ENCODE assay signal across 18 cellular contexts in the genomic region with DNA sequence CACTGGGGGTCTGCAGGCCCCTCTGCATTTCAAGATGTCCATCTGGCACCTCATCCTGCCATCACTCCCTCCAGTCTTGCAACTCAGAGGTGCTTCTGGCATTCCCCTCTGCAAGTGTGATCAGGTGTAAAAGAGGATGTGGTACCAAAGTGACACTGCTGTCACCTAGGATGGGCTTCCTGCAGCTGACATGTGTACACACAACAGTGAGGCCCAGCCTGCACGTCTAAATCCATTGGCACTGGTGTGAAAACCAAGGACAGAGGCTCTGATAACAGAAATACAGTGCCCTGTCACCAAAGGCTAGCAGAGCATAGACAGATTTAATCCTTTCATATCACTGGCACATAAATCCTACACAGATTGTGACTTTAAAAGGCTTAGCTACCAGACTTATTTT.
DNase-seq lines count a peak whose midpoint lies in the region; ATAC-seq lines count a peak whose summit lies in the region.
"Had no signal": no experiment of that assay in that cellular context is flagged by ENCODE, and none has a peak within 500 bp of the region (broad histone marks: within the 10 kb centered on the region; RNA-seq: fewer than 3 reads in every experiment).

No MANE protein-coding gene starts in this region.

- DNase-seq in D341Med (ENCODE audit: low spot score) (peak; percentile 27), cerebellar cortex (ENCODE audit: low spot score) (peak; percentile 29), NCI-H1092 treated with DMSO at 0.1 percent for 48 hours (lab: John Stamatoyannopoulos, UW) (no peak), trophoblast cell (no peak)
- DNase-seq: activated CD4-positive, CD25-positive, alpha-beta regulatory T cell treated with anti-CD3 and anti-CD28 coated beads, Interleukin-2, amount 50 U/mL, for 72 hours; activated naive CD4-positive, alpha-beta T cell treated with anti-CD3 and anti-CD28 coated beads, Interleukin-2, amount 50 U/mL, for 16 hours; EL; endodermal cell; hippocampal formation; NCI-H774; psoas muscle; stimulated activated CD4-positive, alpha-beta T cell treated with anti-CD3 and anti-CD28 coated beads, Interleukin-12 subunit alpha, Interleukin-12 subunit beta, amount 100 ng/mL, for 4 hours; stimulated activated naive CD8-positive, alpha-beta T cell treated with anti-CD3 and anti-CD28 coated beads, Interleukin-15, amount 100 ng/mL, for 72 hours had no signal

- H3K27ac ChIP-seq in trophoblast cell (ENCODE audit: low read depth, low read length): no peak overlapping the region
- H3K27ac ChIP-seq: psoas muscle, vagina had no signal

- no peak overlapping the region for H2BK5ac ChIP-seq in trophoblast cell (ENCODE audit: low read depth, low read length, poor library complexity)

- no peak overlapping the region for H3K14ac ChIP-seq in trophoblast cell (ENCODE audit: low read length)

- no peak overlapping the region for H2AK5ac ChIP-seq in trophoblast cell (ENCODE audit: low read length)

- no peak overlapping the region for H3K9ac ChIP-seq in trophoblast cell (ENCODE audit: low read length)

- no peak overlapping the region for H4K91ac ChIP-seq in trophoblast cell (ENCODE audit: low read depth, low read length)

- ATAC-seq in GM18858 (IDR thresholded peaks at IDR 0.05; ENCODE audit: unreplicated experiment) (peak; percentile 72), HG02885 (IDR thresholded peaks at IDR 0.05; ENCODE audit: poor library complexity, unreplicated experiment) (peak; percentile 62), HG02642 (IDR thresholded peaks at IDR 0.05; ENCODE audit: poor library complexity, unreplicated experiment) (no peak), HG03135 (IDR thresholded peaks at IDR 0.05; ENCODE audit: unreplicated experiment) (no peak)
- ATAC-seq: psoas muscle; stimulated activated naive CD8-positive, alpha-beta T cell treated with anti-CD3 and anti-CD28 coated beads, Interleukin-15, amount 100 ng/mL, for 72 hours had no signal

- no peak overlapping the region for H4K12ac ChIP-seq in trophoblast cell (ENCODE audit: low read depth, low read length)

- no peaks in the 10 kb centered on the region for H3K36me3 ChIP-seq in trophoblast cell (ENCODE audit: control insufficient read depth in 1 of 2, insufficient read depth in 2 of 2, low read length in 2 of 2)
- H3K36me3 ChIP-seq: vagina had no signal

- no peak overlapping the region for H3K23ac ChIP-seq in trophoblast cell (ENCODE audit: low read length)

- no peaks in the 10 kb centered on the region for H3K79me1 ChIP-seq in trophoblast cell (ENCODE audit: low read length)

- H3K4ac ChIP-seq in trophoblast cell (ENCODE audit: low read depth, low read length): no peak overlapping the region

- no peak overlapping the region for H3K4me3 ChIP-seq in trophoblast cell (ENCODE audit: low read depth, low read length)
- H3K4me3 ChIP-seq: psoas muscle, vagina had no signal

- no peak overlapping the region for H3K18ac ChIP-seq in trophoblast cell (ENCODE audit: low read length)

- no peak overlapping the region for H2AFZ ChIP-seq in trophoblast cell (ENCODE audit: insufficient read depth, low read length, poor library complexity)

- H4K8ac ChIP-seq in trophoblast cell (ENCODE audit: low read depth, low read length): no peak overlapping the region

- H3K79me2 ChIP-seq in trophoblast cell (ENCODE audit: control insufficient read depth, insufficient read depth, low read length, poor library complexity): no peaks in the 10 kb centered on the region

- no peaks in the 10 kb centered on the region for H3K4me1 ChIP-seq in trophoblast cell (ENCODE audit: control insufficient read depth in 1 of 2, insufficient read depth in 2 of 2, low read length in 2 of 2)
- H3K4me1 ChIP-seq: psoas muscle, vagina had no signal

- no peak overlapping the region for H3K4me2 ChIP-seq in trophoblast cell (ENCODE audit: low read length)

- no peaks in the 10 kb centered on the region for H3K27me3 ChIP-seq in trophoblast cell (ENCODE audit: insufficient read depth, low read length)
- H3K27me3 ChIP-seq: vagina had no signal

- no peak overlapping the region for H2BK120ac ChIP-seq in trophoblast cell (ENCODE audit: insufficient read depth, low read length, poor library complexity)

- H2BK12ac ChIP-seq in trophoblast cell (ENCODE audit: low read length): no peak overlapping the region

- peaks cover 3% of the 10 kb centered on the region for H3K9me3 ChIP-seq in trophoblast cell (ENCODE audit: insufficient read depth, low read depth, low read length)
- H3K9me3 ChIP-seq: psoas muscle, vagina had no signal

- WGBS in trophoblast cell (ENCODE audit: extremely low coverage, insufficient coverage, insufficient read length): no CpG with 5 or more reads among the region's 1 CpG

Comparison
In these comparisons a context has a peak if more than half of its experiments do, and no peak if none do; other contexts are left out.
1. DNase-seq: peak in D341Med (single experiment) and cerebellar cortex (single experiment); none in NCI-H1092 treated with DMSO at 0.1 percent for 48 hours (single experiment) and trophoblast cell (0 of 2).
2. ATAC-seq: peak in GM18858 (single experiment) and HG02885 (single experiment); none in HG02642 (single experiment) and HG03135 (single experiment).